ENCODE assay signal across 23 cellular contexts in the genomic region with DNA sequence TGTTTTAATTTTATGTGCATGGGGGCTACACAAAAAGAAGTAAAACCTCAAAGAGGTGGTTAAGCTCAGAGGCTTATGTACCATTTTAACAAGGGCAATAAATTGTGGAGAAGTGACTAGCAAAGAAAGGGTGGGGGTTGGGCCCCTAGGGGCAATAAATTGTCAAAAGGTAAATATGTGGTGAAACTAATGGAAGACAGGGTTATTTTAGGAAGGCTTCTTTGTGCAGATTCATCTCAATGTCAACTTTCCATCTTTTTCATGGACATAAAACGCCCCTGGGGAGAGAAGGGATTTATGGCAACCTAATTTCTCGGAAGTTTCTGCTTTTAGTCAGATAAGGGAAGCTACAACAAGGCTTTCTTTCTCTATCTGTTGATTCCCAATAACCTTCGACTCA. TPM values are rescaled to one million over a fixed set of nuclear protein-coding genes. Genes with fewer than 3 reads are reported as not detected.
DNase-seq lines count a peak whose midpoint lies in the region; ATAC-seq, FAIRE-seq and TF ChIP-seq lines count a peak whose summit lies in the region.
"Had no signal": no experiment of that assay in that cellular context is flagged by ENCODE, and none has a peak within 500 bp of the region (broad histone marks: within the 10 kb centered on the region; RNA-seq: fewer than 3 reads in every experiment).

No MANE protein-coding gene starts in this region.

- FAIRE-seq in K562 (lab: Jason Lieb, UNC), result no peak
- FAIRE-seq: GM12891, H1 had no signal

- DNase-seq in NCI-H1436 (lab: John Stamatoyannopoulos, UW), result peak; percentile 8
- no peak for DNase-seq in NCI-H1436 treated with DMSO at 0.1 percent for 48 hours (lab: John Stamatoyannopoulos, UW)
- DNase-seq in NCI-H1417 treated with DMSO at 0.1 percent for 48 hours (lab: John Stamatoyannopoulos, UW), result peak; percentile 32
- DNase-seq in K562 (ENCODE audit: extremely low read depth in 1 of 4, low spot score in 3 of 4), result no peak
- DNase-seq in erythroblast (lab: John Stamatoyannopoulos, UW), result no peak
- DNase-seq in NCI-H2196 (lab: John Stamatoyannopoulos, UW; ENCODE audit: unreplicated experiment), result no peak
- no peak for DNase-seq in stimulated activated naive CD8-positive, alpha-beta T cell treated with anti-CD3 and anti-CD28 coated beads, Interleukin-15, amount 100 ng/mL, for 72 hours
- DNase-seq in hepatic stellate cell (ENCODE audit: low spot score), result no peak
- DNase-seq: 8988T; CD4-positive, alpha-beta T cell; DMS79 treated with DMSO at 0.1 percent for 48 hours; GF-D8; IMR-90; NCI-H1105; NCI-H1930; NCI-H446 treated with DMSO at 0.1 percent for 48 hours; NCI-H526; SHP77 treated with DMSO at 0.1 percent for 48 hours had no signal

- H3K9me3 ChIP-seq in K562 (replicated peaks; ENCODE audit: control insufficient read depth, insufficient read depth, low read depth, low read length), result no peaks in the 10 kb centered on the region

- no peak overlapping the region for H2AFZ ChIP-seq in K562 (ENCODE audit: low read depth, low read length)

- H4K20me1 ChIP-seq in K562 (replicated peaks; ENCODE audit: control insufficient read depth, insufficient read depth, low read length), result no peaks in the 10 kb centered on the region
- H4K20me1 ChIP-seq: BLaER1 had no signal

- no peak overlapping the region for H3K27ac ChIP-seq in K562 (ENCODE audit: extremely low read depth, low read depth, low read length)
- H3K27ac ChIP-seq: BLaER1, RWPE1 had no signal

- H3K4me3 Mint-ChIP-seq in stimulated activated naive CD8-positive, alpha-beta T cell treated with anti-CD3 and anti-CD28 coated beads, Interleukin-15, amount 100 ng/mL, for 72 hours, result no peak overlapping the region
- H3K4me3 Mint-ChIP-seq: CD4-positive, alpha-beta T cell had no signal

- H3K9me1 ChIP-seq in K562 (ENCODE audit: control insufficient read depth, insufficient read depth, low read length), result no peaks in the 10 kb centered on the region

- BruUV-seq in K562 (replicated peaks; lab: Mats Ljungman, UMichigan), result no TSS peak

- intact Hi-C loops in K562 (cut with micrococcal nuclease), result no loop called here

- no peak for TF ChIP-seq POLR2A in K562 (conservative IDR thresholded peaks at IDR 0.05)
- no peak for TF ChIP-seq POLR2A in erythroblast (IDR thresholded peaks at IDR 0.05; ENCODE audit: low read length)

- WGBS in K562 (ENCODE audit: insufficient coverage, low coverage, missing lambda C conversion rate), result 6% methylated on average over 3 of the region's 3 CpGs

- TF ChIP-seq RAD21 in K562 (CRISPR knock-in tag; conservative IDR thresholded peaks at IDR 0.05 in 1 of 2, IDR thresholded peaks at IDR 0.05 in 1 of 2), result no peak

- H3K4me2 ChIP-seq in K562 (ENCODE audit: insufficient read depth, low read length), result no peak overlapping the region
- H3K4me2 ChIP-seq: BLaER1 had no signal

- H3K79me2 ChIP-seq in K562 (ENCODE audit: control insufficient read depth, insufficient read depth, low read length), result no peaks in the 10 kb centered on the region

- POLR2A ChIA-PET in K562 (lab: Yijun Ruan, JAX), result no interaction called here

- no peaks in the 10 kb centered on the region for H3K4me1 Mint-ChIP-seq in stimulated activated naive CD8-positive, alpha-beta T cell treated with anti-CD3 and anti-CD28 coated beads, Interleukin-15, amount 100 ng/mL, for 72 hours

- no peak for TF ChIP-seq CTCF in K562 (IDR thresholded peaks at IDR 0.05 in 2 of 3, conservative IDR thresholded peaks at IDR 0.05 in 1 of 3; ENCODE audit: insufficient read depth in 2 of 3, low read depth in 1 of 3, low read length in 3 of 3)

- H3K27ac Mint-ChIP-seq in stimulated activated naive CD8-positive, alpha-beta T cell treated with anti-CD3 and anti-CD28 coated beads, Interleukin-15, amount 100 ng/mL, for 72 hours, result no peak overlapping the region
- H3K27ac Mint-ChIP-seq: CD4-positive, alpha-beta T cell had no signal

- no peaks in the 10 kb centered on the region; a peak in 1 of 5 replicates for H3K4me1 ChIP-seq in K562 (replicated peaks in 1 of 2; ENCODE audit: control insufficient read depth in 2 of 2, insufficient read depth in 2 of 2, low read length in 2 of 2)
- H3K4me1 ChIP-seq: BLaER1 had no signal

- TF ChIP-seq EP300 in K562 (IDR thresholded peaks at IDR 0.05; ENCODE audit: low read length), result no peak

- H3K9me3 Mint-ChIP-seq in stimulated activated naive CD8-positive, alpha-beta T cell treated with anti-CD3 and anti-CD28 coated beads, Interleukin-15, amount 100 ng/mL, for 72 hours, result peaks cover 13 to 22% of the 10 kb centered on the region in 2 donors

- H3K36me3 ChIP-seq in K562 (ENCODE audit: control insufficient read depth, insufficient read depth, low read length), result no peaks in the 10 kb centered on the region
- H3K36me3 ChIP-seq: BLaER1 had no signal

- no peak for ATAC-seq in K562
- ATAC-seq in stimulated activated naive CD8-positive, alpha-beta T cell treated with anti-CD3 and anti-CD28 coated beads, Interleukin-15, amount 100 ng/mL, for 72 hours, result no peak
- ATAC-seq: Panc1 had no signal

- in situ Hi-C loops in K562 (cut with MboI), result no loop called here

- no peak overlapping the region for H3K9ac ChIP-seq in K562 (ENCODE audit: insufficient read depth in 1 of 2, low read depth in 2 of 2, low read length in 2 of 2)
- H3K9ac ChIP-seq: BLaER1 had no signal

- no peaks in the 10 kb centered on the region for H3K27me3 ChIP-seq in K562 (ENCODE audit: control insufficient read depth in 2 of 2, insufficient read depth in 2 of 2, low read length in 2 of 2)
- H3K27me3 ChIP-seq: BLaER1 had no signal

- H3K4me3 ChIP-seq in K562, result no peak overlapping the region
- H3K4me3 ChIP-seq: BLaER1 had no signal

- CTCF ChIA-PET in K562 (lab: Yijun Ruan, JAX; ENCODE audit: low intra/inter-chr PET ratio), result no interaction called here

- H3K27me3 Mint-ChIP-seq in stimulated activated naive CD8-positive, alpha-beta T cell treated with anti-CD3 and anti-CD28 coated beads, Interleukin-15, amount 100 ng/mL, for 72 hours, result peaks cover 7% of the 10 kb centered on the region

TF ChIP-seq in K562, 482 proteins besides CTCF, POLR2A, EP300 and RAD21 (continues in another document):
- TF ChIP-seq TEAD4 (IDR thresholded peaks at IDR 0.05; ENCODE audit: low read length) (no peak), TEAD4 (CRISPR knock-in tag; IDR thresholded peaks at IDR 0.05; ENCODE audit: borderline replicate concordance) (no peak), SAFB2 (IDR thresholded peaks at IDR 0.05; ENCODE audit: borderline replicate concordance, low read depth, low read length, severe bottlenecking) (no peak), PHB (CRISPR knock-in tag; IDR thresholded peaks at IDR 0.05) (no peak)
- TF ChIP-seq, protein P1, sequence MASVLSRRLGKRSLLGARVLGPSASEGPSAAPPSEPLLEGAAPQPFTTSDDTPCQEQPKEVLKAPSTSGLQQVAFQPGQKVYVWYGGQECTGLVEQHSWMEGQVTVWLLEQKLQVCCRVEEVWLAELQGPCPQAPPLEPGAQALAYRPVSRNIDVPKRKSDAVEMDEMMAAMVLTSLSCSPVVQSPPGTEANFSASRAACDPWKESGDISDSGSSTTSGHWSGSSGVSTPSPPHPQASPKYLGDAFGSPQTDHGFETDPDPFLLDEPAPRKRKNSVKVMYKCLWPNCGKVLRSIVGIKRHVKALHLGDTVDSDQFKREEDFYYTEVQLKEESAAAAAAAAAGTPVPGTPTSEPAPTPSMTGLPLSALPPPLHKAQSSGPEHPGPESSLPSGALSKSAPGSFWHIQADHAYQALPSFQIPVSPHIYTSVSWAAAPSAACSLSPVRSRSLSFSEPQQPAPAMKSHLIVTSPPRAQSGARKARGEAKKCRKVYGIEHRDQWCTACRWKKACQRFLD (CRISPR knock-in tag; IDR thresholded peaks at IDR 0.05), result no peak
- TF ChIP-seq, protein P2, sequence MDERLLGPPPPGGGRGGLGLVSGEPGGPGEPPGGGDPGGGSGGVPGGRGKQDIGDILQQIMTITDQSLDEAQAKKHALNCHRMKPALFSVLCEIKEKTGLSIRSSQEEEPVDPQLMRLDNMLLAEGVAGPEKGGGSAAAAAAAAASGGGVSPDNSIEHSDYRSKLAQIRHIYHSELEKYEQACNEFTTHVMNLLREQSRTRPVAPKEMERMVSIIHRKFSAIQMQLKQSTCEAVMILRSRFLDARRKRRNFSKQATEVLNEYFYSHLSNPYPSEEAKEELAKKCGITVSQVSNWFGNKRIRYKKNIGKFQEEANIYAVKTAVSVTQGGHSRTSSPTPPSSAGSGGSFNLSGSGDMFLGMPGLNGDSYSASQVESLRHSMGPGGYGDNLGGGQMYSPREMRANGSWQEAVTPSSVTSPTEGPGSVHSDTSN (CRISPR knock-in tag; IDR thresholded peaks at IDR 0.05; ENCODE audit: low read depth), result no peak
- TF ChIP-seq, protein P2 (tag; conservative IDR thresholded peaks at IDR 0.05; ENCODE audit: low read depth), result peak; percentile 47; the same call in 1 of the 2 replicates

RNA-seq across cellular contexts. Expression of a gene that starts 42.5 kb away (rescaled TPM):
- total RNA-seq in K562 (2011; cell fraction: chromatin; rRNA removed; ENCODE audit: low replicate concordance), result 0.60 TPM in 1 of 2 replicates, not detected in the other
- not detected in 2 replicates for total RNA-seq in K562 (2011; cell fraction: nucleolus; rRNA removed)
- total RNA-seq in K562 (2011; cell fraction: nucleoplasm; rRNA removed), result 0.46 TPM in 1 of 2 replicates, not detected in the other
- total RNA-seq in K562 (2014; rRNA removed) (not detected in 2 replicates), K562 (2014; rRNA removed; fragmentation: Illumina TruSeq; extraction: Trizol) (not detected in 2 replicates), K562 (2015; rRNA removed; fragmentation: Illumina TruSeq; extraction: Trizol) (not detected in 2 replicates), K562 (2021) (0.36 and 0.40 TPM in 2 replicates)
- polyA plus RNA-seq in K562 (2011; rRNA removed) (0.04 and 0.11 TPM in 2 replicates), K562 (2014; fragmentation: Illumina TruSeq; extraction: Trizol) (0.06 and 0.09 TPM in 2 replicates), K562 (2014; fragmentation: Nextera tagmentation; extraction: Ambion mirVana) (under 1 TPM; 0.73 to 0.96 TPM), K562 (2014; rRNA removed) (not detected in 2 replicates)
- polyA plus RNA-seq in K562 (2011; cell fraction: cytosol; rRNA removed), result 0.01 and 0.07 TPM in 2 replicates
- polyA plus RNA-seq in K562 (2011; cell fraction: nucleus; rRNA removed), result 0.03 and 0.11 TPM in 2 replicates
- 2.3 and 3.0 TPM in 2 replicates for polyA plus RNA-seq in K562 (2012)
- 0.06 and 0.11 TPM in 2 replicates for polyA minus RNA-seq in K562 (2011; rRNA and poly(A)+ RNA removed)
- polyA minus RNA-seq in K562 (2011; cell fraction: cytosol; rRNA and poly(A)+ RNA removed), result 2.7 TPM in 1 of 2 replicates, not detected in the other
- 0.11 and 0.13 TPM in 2 replicates for polyA minus RNA-seq in K562 (2011; cell fraction: nucleus; rRNA and poly(A)+ RNA removed)

Comparison
In these comparisons a context has a peak if more than half of its experiments do, and no peak if none do; other contexts are left out.
1. DNase-seq: peak in NCI-H1436 (single experiment) and NCI-H1417 treated with DMSO at 0.1 percent for 48 hours (single experiment); none in NCI-H1436 treated with DMSO at 0.1 percent for 48 hours (single experiment), K562 (0 of 4), erythroblast (0 of 2), NCI-H2196 (single experiment), stimulated activated naive CD8-positive, alpha-beta T cell treated with anti-CD3 and anti-CD28 coated beads, Interleukin-15, amount 100 ng/mL, for 72 hours (0 of 2) and hepatic stellate cell (single experiment).